ENCODE assay signal across 7 cellular contexts in the genomic region with DNA sequence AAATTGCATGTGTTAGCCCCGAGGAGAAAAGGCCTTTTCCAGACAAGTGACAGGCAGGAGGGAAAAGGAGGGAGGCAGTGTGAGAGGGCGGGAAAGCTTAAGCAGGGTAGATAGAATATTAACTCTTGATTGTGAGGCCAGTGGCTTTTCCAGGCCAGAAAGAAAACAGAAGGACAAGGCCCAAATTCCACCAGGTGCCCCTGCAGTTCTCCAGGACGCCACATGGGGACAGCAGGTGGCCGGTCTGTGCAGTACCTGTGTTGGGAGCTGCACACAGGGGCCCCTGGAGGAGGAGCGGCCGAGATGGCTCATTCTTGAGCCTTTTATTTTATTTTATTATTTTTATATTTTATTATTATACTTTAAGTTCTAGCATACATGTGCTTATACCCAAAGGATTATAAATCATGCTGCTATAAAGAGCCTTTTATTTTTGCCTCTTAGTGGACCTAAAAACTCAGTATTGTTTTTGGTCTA.
DNase-seq lines count a peak whose midpoint lies in the region; ATAC-seq and TF ChIP-seq lines count a peak whose summit lies in the region.

No MANE protein-coding gene starts in this region.

- no peak overlapping the region for H3K4me3 Mint-ChIP-seq in memory B cell

- peak overlapping the region; percentile 70 for H3K27ac Mint-ChIP-seq in memory B cell

- POLR2A ChIA-PET in HEK293T (lab: Yijun Ruan, JAX) = interaction anchor here (1.0 kb wide), 1 partner anchor 9 kb away, joined by 4 read pairs; no protein-coding TSS in a partner anchor

- in situ Hi-C loops in G401 (cut with HindIII; ENCODE audit: low sequenced_read_pairs) = no loop called here

- no peaks in the 10 kb centered on the region for H3K9me3 Mint-ChIP-seq in memory B cell

- peaks cover 16% of the 10 kb centered on the region for H3K4me1 Mint-ChIP-seq in memory B cell

- no peaks in the 10 kb centered on the region for H3K27me3 Mint-ChIP-seq in memory B cell

- DNase-seq in G401 (ENCODE audit: low spot score) (peak; percentile 74), HEK293T (ENCODE audit: extremely low spot score) (peak; percentile 74), SK-N-DZ (ENCODE audit: low spot score) (peak; percentile 46), cerebellar cortex (ENCODE audit: low spot score) (peak; percentile 73), memory B cell (ENCODE audit: low spot score in 2 of 2) (peak in 1 of 2 donors; percentile 44), SIG-M5 treated with dmso at 0.1 percent for 504 hours (lab: John Stamatoyannopoulos, UW; ENCODE audit: unreplicated experiment) (no peak), GDM1 (lab: John Stamatoyannopoulos, UW) (no peak)

- peaks cover 27% of the 10 kb centered on the region for H3K36me3 Mint-ChIP-seq in memory B cell

- ATAC-seq in memory B cell (ENCODE audit: low read depth) = peak; percentile 78

- CTCF ChIA-PET in HEK293T (lab: Yijun Ruan, JAX) = interaction anchor here (0.5 to 1.5 kb wide), 8 partner anchors 9 to 1522 kb away, joined by 3 to 4 read pairs (median 3); no protein-coding TSS in a partner anchor

TF ChIP-seq in HEK293T, 16 proteins besides CTCF, POLR2A, EP300 and RAD21:
- TF ChIP-seq ELF4 (IDR thresholded peaks at IDR 0.05) (no peak), NFRKB (IDR thresholded peaks at IDR 0.05) (no peak), SP1 (IDR thresholded peaks at IDR 0.05) (no peak), LEF1 (IDR thresholded peaks at IDR 0.05; ENCODE audit: borderline replicate concordance) (no peak), HDGF (IDR thresholded peaks at IDR 0.05; ENCODE audit: borderline replicate concordance) (no peak), CTBP1 (IDR thresholded peaks at IDR 0.05; ENCODE audit: borderline replicate concordance) (no peak)

Comparison
In these comparisons a context has a peak if more than half of its experiments do, and no peak if none do; other contexts are left out.
1. DNase-seq: peak in G401 (single experiment), HEK293T (single experiment), SK-N-DZ (single experiment) and cerebellar cortex (single experiment); none in SIG-M5 treated with dmso at 0.1 percent for 504 hours (single experiment) and GDM1 (single experiment).